8 cellular contexts compared by ENCODE assay signal in genomic region chrX:1205681-1206611, GRCh38. TPM values are rescaled to one million over a fixed set of nuclear protein-coding genes. Genes with fewer than 3 reads are reported as not detected.
DNase-seq lines count a peak whose midpoint lies in the region; ATAC-seq and TF ChIP-seq lines count a peak whose summit lies in the region.

No MANE protein-coding gene starts in this region.

- H3K4me3 Mint-ChIP-seq in CD8-positive, alpha-beta T cell, result peak overlapping the region; percentile 77
- peak overlapping the region; percentile 68 for H3K4me3 Mint-ChIP-seq in activated naive CD4-positive, alpha-beta T cell treated with anti-CD3 and anti-CD28 coated beads, Interleukin-2, amount 10 ng/mL, durations not matched to agents 7 days and 5 days
- peak overlapping the region; percentile 67 for H3K4me3 Mint-ChIP-seq in osteocyte (ENCODE audit: unreplicated experiment)

- TF ChIP-seq CTCF in CD8-positive, alpha-beta T cell (IDR thresholded peaks at IDR 0.05), result no peak
- TF ChIP-seq CTCF in osteocyte (IDR thresholded peaks at IDR 0.05), result no peak

- no peaks in the 10 kb centered on the region for H3K27me3 Mint-ChIP-seq in CD8-positive, alpha-beta T cell (ENCODE audit: low read depth)
- peaks cover 12% of the 10 kb centered on the region for H3K27me3 Mint-ChIP-seq in activated naive CD4-positive, alpha-beta T cell treated with anti-CD3 and anti-CD28 coated beads, Interleukin-2, amount 10 ng/mL, durations not matched to agents 7 days and 5 days
- H3K27me3 Mint-ChIP-seq in osteocyte (ENCODE audit: unreplicated experiment), result no peaks in the 10 kb centered on the region

- H3K9me3 ChIP-seq in CD8-positive, alpha-beta T cell (ENCODE audit: low read length), result no peaks in the 10 kb centered on the region

- TF ChIP-seq RAD21 in Ishikawa (IDR thresholded peaks at IDR 0.05; ENCODE audit: low read depth), result no peak

- no peaks in the 10 kb centered on the region for H3K36me3 Mint-ChIP-seq in CD8-positive, alpha-beta T cell
- H3K36me3 Mint-ChIP-seq in activated naive CD4-positive, alpha-beta T cell treated with anti-CD3 and anti-CD28 coated beads, Interleukin-2, amount 10 ng/mL, durations not matched to agents 7 days and 5 days, result peaks cover 7% of the 10 kb centered on the region
- no peaks in the 10 kb centered on the region for H3K36me3 Mint-ChIP-seq in osteocyte (ENCODE audit: unreplicated experiment)

- H3K4me1 ChIP-seq in CD8-positive, alpha-beta T cell (ENCODE audit: insufficient read depth, low read length), result peaks cover 20% of the 10 kb centered on the region

- ATAC-seq in CD8-positive, alpha-beta T cell, result peak; percentile 45
- ATAC-seq in GM18511 (IDR thresholded peaks at IDR 0.05; ENCODE audit: unreplicated experiment), result no peak

- H3K9me3 Mint-ChIP-seq in CD8-positive, alpha-beta T cell, result no peaks in the 10 kb centered on the region
- H3K9me3 Mint-ChIP-seq in activated naive CD4-positive, alpha-beta T cell treated with anti-CD3 and anti-CD28 coated beads, Interleukin-2, amount 10 ng/mL, durations not matched to agents 7 days and 5 days, result peaks cover 6% of the 10 kb centered on the region
- H3K9me3 Mint-ChIP-seq in osteocyte (ENCODE audit: unreplicated experiment), result no peaks in the 10 kb centered on the region

- no peaks in the 10 kb centered on the region for H3K27me3 ChIP-seq in CD8-positive, alpha-beta T cell (ENCODE audit: insufficient read depth, low read length)

- DNase-seq in CD8-positive, alpha-beta T cell, result peak in 4 of 7 experiments; percentile 6 to 52 (median 26)
- DNase-seq in activated naive CD4-positive, alpha-beta T cell treated with anti-CD3 and anti-CD28 coated beads, Interleukin-2, amount 10 ng/mL, durations not matched to agents 7 days and 5 days, result peak; percentile 45
- DNase-seq in head of caudate nucleus (peak in 23 of 42 donors; percentile 7 to 68 (median 28)), osteocyte (ENCODE audit: extremely low spot score, unreplicated experiment) (peak; percentile 34), hepatic stellate cell (ENCODE audit: low spot score) (no peak), NCI-H1048 (lab: John Stamatoyannopoulos, UW) (no peak)

- no peak overlapping the region for H3K27ac Mint-ChIP-seq in CD8-positive, alpha-beta T cell
- H3K27ac Mint-ChIP-seq in activated naive CD4-positive, alpha-beta T cell treated with anti-CD3 and anti-CD28 coated beads, Interleukin-2, amount 10 ng/mL, durations not matched to agents 7 days and 5 days, result peak overlapping the region; percentile 46
- H3K27ac Mint-ChIP-seq in osteocyte (ENCODE audit: unreplicated experiment), result no peak overlapping the region

- intact Hi-C loops in CD8-positive, alpha-beta T cell (cut with DNase I, micrococcal nuclease), result loop anchor here (1.0 kb wide), 2 partner anchors 26 to 40 kb away; no protein-coding TSS in a partner anchor
- intact Hi-C loops in head of caudate nucleus (cut with DNase I), result no loop called here

- POLR2A ChIA-PET in CD8-positive, alpha-beta T cell (lab: Charles Lee), result no interaction called here

- H3K36me3 ChIP-seq in CD8-positive, alpha-beta T cell (ENCODE audit: insufficient read depth, low read length), result no peaks in the 10 kb centered on the region

- CTCF ChIA-PET in CD8-positive, alpha-beta T cell (lab: Charles Lee), result no interaction called here
- CTCF ChIA-PET in activated naive CD4-positive, alpha-beta T cell treated with anti-CD3 and anti-CD28 coated beads, Interleukin-2, amount 10 ng/mL, durations not matched to agents 7 days and 5 days (lab: Charles Lee), result no interaction called here

- H3K27ac ChIP-seq in CD8-positive, alpha-beta T cell (ENCODE audit: low read depth, low read length), result no peak overlapping the region

- H3K4me1 Mint-ChIP-seq in CD8-positive, alpha-beta T cell (ENCODE audit: low read depth), result peaks cover 27% of the 10 kb centered on the region
- H3K4me1 Mint-ChIP-seq in activated naive CD4-positive, alpha-beta T cell treated with anti-CD3 and anti-CD28 coated beads, Interleukin-2, amount 10 ng/mL, durations not matched to agents 7 days and 5 days, result peaks cover 44% of the 10 kb centered on the region
- H3K4me1 Mint-ChIP-seq in osteocyte (ENCODE audit: unreplicated experiment), result peaks cover 14% of the 10 kb centered on the region

- TF ChIP-seq EP300 in Ishikawa (IDR thresholded peaks at IDR 0.05; ENCODE audit: borderline replicate concordance), result no peak

- peak overlapping the region; percentile 52 for H3K4me3 ChIP-seq in CD8-positive, alpha-beta T cell (ENCODE audit: low read depth, low read length)

TF ChIP-seq in Ishikawa, 13 proteins besides CTCF, POLR2A, EP300 and RAD21:
- no peak for TF ChIP-seq CREB1 (IDR thresholded peaks at IDR 0.05; ENCODE audit: low read depth)
- TF ChIP-seq MAX (IDR thresholded peaks at IDR 0.05), result 0 out of 2 replicates have a peak, but pooled peaks have one; percentile 9
- peak; percentile 77; the same call in 1 of the 2 replicates for TF ChIP-seq YY1 (IDR thresholded peaks at IDR 0.05; ENCODE audit: low read depth)
TF ChIP-seq in Ishikawa: peak in this region for 2.

RNA-seq across cellular contexts. Expression of gene CRLF2, which starts 6.5 kb away (rescaled TPM):
- total RNA-seq in CD8-positive, alpha-beta T cell, result not detected
- not detected in 2 replicates for total RNA-seq in osteocyte

Comparison
In these comparisons a context has a peak if more than half of its experiments do, and no peak if none do; other contexts are left out.
1. DNase-seq: peak in CD8-positive, alpha-beta T cell (4 of 7), activated naive CD4-positive, alpha-beta T cell treated with anti-CD3 and anti-CD28 coated beads, Interleukin-2, amount 10 ng/mL, durations not matched to agents 7 days and 5 days (single experiment), head of caudate nucleus (23 of 42) and osteocyte (single experiment); none in hepatic stellate cell (single experiment) and NCI-H1048 (single experiment).
2. Peak in every context shown above with its lines, with median percentiles within 50 percentile points of each other: H3K4me3 Mint-ChIP-seq.